In genomic region chr22:32828150-32828549, GRCh38 we compare ENCODE assay signal across 15 cellular contexts. TPM values are rescaled to one million over a fixed set of nuclear protein-coding genes. Genes with fewer than 3 reads are reported as not detected.
DNase-seq lines count a peak whose midpoint lies in the region; ATAC-seq and TF ChIP-seq lines count a peak whose summit lies in the region.
"Had no signal": no experiment of that assay in that cellular context is flagged by ENCODE, and none has a peak within 500 bp of the region (broad histone marks: within the 10 kb centered on the region; RNA-seq: fewer than 3 reads in every experiment).

No MANE protein-coding gene starts in this region.

- no peaks in the 10 kb centered on the region for H3K9me3 Mint-ChIP-seq in type B pancreatic cell
- H3K9me3 Mint-ChIP-seq: natural killer cell had no signal

- H3K9me3 ChIP-seq in adipocyte (ENCODE audit: control insufficient read depth, low read length) (no peaks in the 10 kb centered on the region), skeletal muscle tissue (ENCODE audit: control insufficient read depth in 3 of 3, low read length in 3 of 3) (no peaks in the 10 kb centered on the region), testis (no peaks in the 10 kb centered on the region)

- DNase-seq in adipocyte (ENCODE audit: low read depth) (no peak), foreskin keratinocyte (no peak), testis (no peak), NCI-H510A (lab: John Stamatoyannopoulos, UW) (no peak), type B pancreatic cell (ENCODE audit: extremely low spot score, unreplicated experiment) (no peak)
- DNase-seq: anterior cingulate cortex; effector memory CD4-positive, alpha-beta T cell; natural killer cell; NCI-H146; NCI-H524 treated with DMSO at 0.1 percent for 48 hours; stimulated activated naive CD8-positive, alpha-beta T cell treated with anti-CD3 and anti-CD28 coated beads, Interleukin-15, Interleukin-2, amounts not matched to agents 100 U/mL and 50 U/mL, for 24 hours had no signal

- H3K27me3 ChIP-seq in adipocyte (replicated peaks; ENCODE audit: control insufficient read depth, insufficient read depth, low read length) = no peaks in the 10 kb centered on the region
- H3K27me3 ChIP-seq in foreskin keratinocyte = no peaks in the 10 kb centered on the region
- peaks cover 0 to 6% (median 0%) of the 10 kb centered on the region in 3 donors for H3K27me3 ChIP-seq in skeletal muscle tissue (ENCODE audit: control insufficient read depth in 3 of 3, insufficient read depth in 3 of 3, low read length in 3 of 3)
- no peaks in the 10 kb centered on the region for H3K27me3 ChIP-seq in testis

- WGBS in testis, 2 donors = 40 to 61% methylated on average over 2 of the region's 2 CpGs

- H3K36me3 Mint-ChIP-seq in type B pancreatic cell = peaks cover 12% of the 10 kb centered on the region
- H3K36me3 Mint-ChIP-seq: natural killer cell had no signal

- ATAC-seq in foreskin keratinocyte = no peak
- ATAC-seq in GM19324 (IDR thresholded peaks at IDR 0.05; ENCODE audit: low FRiP score, unreplicated experiment) = no peak
- ATAC-seq: HCT116; natural killer cell; stimulated activated naive CD8-positive, alpha-beta T cell treated with anti-CD3 and anti-CD28 coated beads, Interleukin-15, Interleukin-2, amounts not matched to agents 100 U/mL and 50 U/mL, for 24 hours had no signal

- H3K27me3 Mint-ChIP-seq in type B pancreatic cell = no peaks in the 10 kb centered on the region

- H3K4me1 ChIP-seq in adipocyte (ENCODE audit: control insufficient read depth, insufficient read depth, low read length) = peaks cover 17% of the 10 kb centered on the region
- H3K4me1 ChIP-seq in foreskin keratinocyte = peaks cover 16% of the 10 kb centered on the region
- peaks cover 64 to 76% (median 65%) of the 10 kb centered on the region in 3 donors for H3K4me1 ChIP-seq in skeletal muscle tissue (ENCODE audit: control insufficient read depth in 3 of 3, insufficient read depth in 3 of 3, low read length in 3 of 3)
- peaks cover 38% of the 10 kb centered on the region for H3K4me1 ChIP-seq in testis

- intact Hi-C loops in testis (cut with DNase I; ENCODE audit: low total_unique reads) = no loop called here

- H3K27ac ChIP-seq in C4-2B (no peak overlapping the region), foreskin keratinocyte (no peak overlapping the region), skeletal muscle tissue (ENCODE audit: low read depth, low read length) (peak overlapping the region; percentile 61), testis (no peak overlapping the region)

- TF ChIP-seq CTCF in C4-2B (conservative IDR thresholded peaks at IDR 0.05) = peak; percentile 28; the same call in 1 of the 2 replicates
- peak; percentile 50 for TF ChIP-seq CTCF in foreskin keratinocyte (conservative IDR thresholded peaks at IDR 0.05)
- no peak for TF ChIP-seq CTCF in testis (IDR thresholded peaks at IDR 0.05)
- TF ChIP-seq CTCF in type B pancreatic cell (conservative IDR thresholded peaks at IDR 0.05) = no peak

- no peak overlapping the region for H3K4me3 ChIP-seq in adipocyte (ENCODE audit: low read length)
- no peak overlapping the region for H3K4me3 ChIP-seq in skeletal muscle tissue (ENCODE audit: low read length in 3 of 3)
- H3K4me3 ChIP-seq in testis = no peak overlapping the region

- no peak overlapping the region for H3K27ac Mint-ChIP-seq in type B pancreatic cell
- H3K27ac Mint-ChIP-seq: natural killer cell had no signal

- peaks cover 59% of the 10 kb centered on the region for H3K4me1 Mint-ChIP-seq in type B pancreatic cell (ENCODE audit: unreplicated experiment)

- H3K4me3 Mint-ChIP-seq in type B pancreatic cell = no peak overlapping the region
- H3K4me3 Mint-ChIP-seq: natural killer cell had no signal

- TF ChIP-seq POLR2A in testis (IDR thresholded peaks at IDR 0.05) = no peak

- peak overlapping the region; percentile 7 for H3K9ac ChIP-seq in adipocyte (ENCODE audit: low read length)
- no peak overlapping the region for H3K9ac ChIP-seq in skeletal muscle tissue (ENCODE audit: low read depth in 1 of 3, low read length in 3 of 3)

- peaks cover 66% of the 10 kb centered on the region for H3K36me3 ChIP-seq in adipocyte (ENCODE audit: control insufficient read depth, insufficient read depth, low read length, severe bottlenecking)
- peaks cover 0 to 6% (median 2%) of the 10 kb centered on the region in 3 donors for H3K36me3 ChIP-seq in skeletal muscle tissue (ENCODE audit: control insufficient read depth in 3 of 3, insufficient read depth in 3 of 3, low read length in 3 of 3)
- no peaks in the 10 kb centered on the region for H3K36me3 ChIP-seq in testis (ENCODE audit: low read depth, missing control alignments)

RNA-seq across cellular contexts. Expression of gene TIMP3, which starts 26.6 kb away (rescaled TPM):
- total RNA-seq in foreskin keratinocyte (29.7 and 35.1 TPM in 2 replicates), skeletal muscle tissue (64.2 TPM), testis (100 to 1,000 TPM; 200 to 201 TPM), type B pancreatic cell (ENCODE audit: low replicate concordance) (38.3 and 45.9 TPM in 2 replicates)
- polyA plus RNA-seq in foreskin keratinocyte (18.7 and 19.7 TPM in 2 replicates), testis (ENCODE audit: insufficient read depth, low read depth, low replicate concordance) (214 TPM)

Comparison
In these comparisons a context has a peak if more than half of its experiments do, and no peak if none do; other contexts are left out.
1. CTCF ChIP-seq: peak in C4-2B (single experiment) and foreskin keratinocyte (single experiment); none in testis (0 of 3) and type B pancreatic cell (single experiment).